Comparison of ENCODE assay signal across 17 cellular contexts in the genomic region with DNA sequence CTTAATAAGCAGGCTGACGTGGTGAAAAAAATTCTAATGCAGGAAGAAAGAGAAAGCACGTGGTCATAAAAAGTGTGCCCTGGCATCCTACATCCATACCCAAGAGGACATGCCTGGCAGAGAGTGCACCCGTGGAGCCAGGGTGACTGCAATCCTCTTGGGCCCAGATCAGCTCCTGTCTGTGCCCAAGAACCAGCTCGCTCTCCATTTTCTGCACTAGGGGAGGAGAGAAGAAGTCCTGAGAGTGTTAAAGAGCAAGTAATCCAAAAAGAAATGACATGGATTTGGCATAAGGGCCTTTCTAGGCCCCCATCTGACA.
DNase-seq lines count a peak whose midpoint lies in the region; ATAC-seq and TF ChIP-seq lines count a peak whose summit lies in the region.
"Had no signal": no experiment of that assay in that cellular context is flagged by ENCODE, and none has a peak within 500 bp of the region (broad histone marks: within the 10 kb centered on the region; RNA-seq: fewer than 3 reads in every experiment).

No MANE protein-coding gene starts in this region.

- peak overlapping the region; percentile 72 for H3K27ac Mint-ChIP-seq in T-helper 2 cell treated with Interferon-gamma antibody and Interleukin-4, amounts not matched to agents 5 μg/mL and 100 μg/mL, for 36 hours
- H3K27ac Mint-ChIP-seq in activated naive CD4-positive, alpha-beta T cell treated with anti-CD3 and anti-CD28 coated beads, Interleukin-2, amount 50 U/mL, for 72 hours, result peak overlapping the region; percentile 89 to 98
- peak overlapping the region; percentile 64 for H3K27ac Mint-ChIP-seq in mesothelial cell of epicardium
- H3K27ac Mint-ChIP-seq in natural killer cell, result no peak overlapping the region

- no peaks in the 10 kb centered on the region for H3K27me3 Mint-ChIP-seq in T-helper 2 cell treated with Interferon-gamma antibody and Interleukin-4, amounts not matched to agents 5 μg/mL and 100 μg/mL, for 36 hours (ENCODE audit: low read depth)
- H3K27me3 Mint-ChIP-seq in mesothelial cell of epicardium (ENCODE audit: low read depth), result no peaks in the 10 kb centered on the region
- H3K27me3 Mint-ChIP-seq in natural killer cell (ENCODE audit: low read depth in 2 of 2), result peaks cover 34 to 62% of the 10 kb centered on the region in 2 donors

- no peak for DNase-seq in T-helper 2 cell treated with Interferon-gamma antibody and Interleukin-4, amounts not matched to agents 5 μg/mL and 100 μg/mL, for 36 hours (ENCODE audit: low spot score)
- DNase-seq in T-helper 2 cell, result no peak
- peak; percentile 39 for DNase-seq in H7
- DNase-seq in activated naive CD4-positive, alpha-beta T cell treated with anti-CD3 and anti-CD28 coated beads, Interleukin-2, amount 50 U/mL, for 72 hours (ENCODE audit: low spot score in 2 of 2), result peak in 1 of 2 donors; percentile 4
- no peak for DNase-seq in mesothelial cell of epicardium (ENCODE audit: low spot score in 2 of 2, unreplicated experiment in 2 of 2)
- no peak for DNase-seq in natural killer cell
- DNase-seq: activated CD4-positive, alpha-beta T cell treated with anti-CD3 and anti-CD28 coated beads for 1 hour; adrenal gland; erythroblast; glutamatergic neuron; NCI-H2227 treated with DMSO at 0.1 percent for 48 hours; nucleus accumbens; PC-9; SW 1271; thyroid gland had no signal

- peaks cover 12% of the 10 kb centered on the region for H3K4me1 Mint-ChIP-seq in T-helper 2 cell treated with Interferon-gamma antibody and Interleukin-4, amounts not matched to agents 5 μg/mL and 100 μg/mL, for 36 hours (ENCODE audit: low read depth)
- H3K4me1 Mint-ChIP-seq in mesothelial cell of epicardium (peaks cover 50% of the 10 kb centered on the region), natural killer cell (peaks cover 9 to 12% of the 10 kb centered on the region in 2 donors)

- intact Hi-C loops in natural killer cell (cut with micrococcal nuclease), result no loop called here

- H3K9me3 Mint-ChIP-seq in T-helper 2 cell treated with Interferon-gamma antibody and Interleukin-4, amounts not matched to agents 5 μg/mL and 100 μg/mL, for 36 hours, result no peaks in the 10 kb centered on the region
- peaks cover 10 to 17% of the 10 kb centered on the region in 2 donors for H3K9me3 Mint-ChIP-seq in activated naive CD4-positive, alpha-beta T cell treated with anti-CD3 and anti-CD28 coated beads, Interleukin-2, amount 50 U/mL, for 72 hours
- peaks cover 36% of the 10 kb centered on the region for H3K9me3 Mint-ChIP-seq in mesothelial cell of epicardium
- H3K9me3 Mint-ChIP-seq in natural killer cell, result no peaks in the 10 kb centered on the region

- H3K36me3 Mint-ChIP-seq in T-helper 2 cell treated with Interferon-gamma antibody and Interleukin-4, amounts not matched to agents 5 μg/mL and 100 μg/mL, for 36 hours (ENCODE audit: low read depth), result no peaks in the 10 kb centered on the region
- peaks cover 0 to 11% of the 10 kb centered on the region in 2 donors for H3K36me3 Mint-ChIP-seq in activated naive CD4-positive, alpha-beta T cell treated with anti-CD3 and anti-CD28 coated beads, Interleukin-2, amount 50 U/mL, for 72 hours
- H3K36me3 Mint-ChIP-seq in mesothelial cell of epicardium (peaks cover 1% of the 10 kb centered on the region), natural killer cell (no peaks in the 10 kb centered on the region)

- peak in 1 of 2 donors; percentile 58 for ATAC-seq in activated naive CD4-positive, alpha-beta T cell treated with anti-CD3 and anti-CD28 coated beads, Interleukin-2, amount 50 U/mL, for 72 hours
- ATAC-seq in HG03439 (IDR thresholded peaks at IDR 0.05; ENCODE audit: unreplicated experiment) (no peak), HG02973 (IDR thresholded peaks at IDR 0.05; ENCODE audit: unreplicated experiment) (no peak), natural killer cell (no peak)

- H3K4me3 ChIP-seq in H7 (ENCODE audit: insufficient read depth, low read depth, low read length), result no peak overlapping the region
- H3K4me3 ChIP-seq: adrenal gland, PC-9, thyroid gland had no signal

- TF ChIP-seq CTCF in mesothelial cell of epicardium (IDR thresholded peaks at IDR 0.05; ENCODE audit: unreplicated experiment) (no peak), natural killer cell (IDR thresholded peaks at IDR 0.05) (no peak)

- H3K27me3 ChIP-seq in H7 (ENCODE audit: control insufficient read depth, insufficient read depth, low read length), result peaks cover 3% of the 10 kb centered on the region; the same call in 1 of the 2 replicates
- H3K27me3 ChIP-seq: thyroid gland had no signal

- no peaks in the 10 kb centered on the region for H3K36me3 ChIP-seq in H7 (replicated peaks; ENCODE audit: control insufficient read depth, insufficient read depth, low read length)
- H3K36me3 ChIP-seq: adrenal gland, thyroid gland had no signal

- peak overlapping the region; percentile 82 for H3K4me3 Mint-ChIP-seq in T-helper 2 cell treated with Interferon-gamma antibody and Interleukin-4, amounts not matched to agents 5 μg/mL and 100 μg/mL, for 36 hours
- no peak overlapping the region for H3K4me3 Mint-ChIP-seq in mesothelial cell of epicardium
- no peak overlapping the region for H3K4me3 Mint-ChIP-seq in natural killer cell

Comparison
In these comparisons a context has a peak if more than half of its experiments do, and no peak if none do; other contexts are left out.
1. H3K27ac Mint-ChIP-seq: peak in T-helper 2 cell treated with Interferon-gamma antibody and Interleukin-4, amounts not matched to agents 5 μg/mL and 100 μg/mL, for 36 hours (single experiment), activated naive CD4-positive, alpha-beta T cell treated with anti-CD3 and anti-CD28 coated beads, Interleukin-2, amount 50 U/mL, for 72 hours (2 of 2) and mesothelial cell of epicardium (single experiment); none in natural killer cell (0 of 2).